8 cellular contexts compared by ENCODE assay signal in the genomic region with DNA sequence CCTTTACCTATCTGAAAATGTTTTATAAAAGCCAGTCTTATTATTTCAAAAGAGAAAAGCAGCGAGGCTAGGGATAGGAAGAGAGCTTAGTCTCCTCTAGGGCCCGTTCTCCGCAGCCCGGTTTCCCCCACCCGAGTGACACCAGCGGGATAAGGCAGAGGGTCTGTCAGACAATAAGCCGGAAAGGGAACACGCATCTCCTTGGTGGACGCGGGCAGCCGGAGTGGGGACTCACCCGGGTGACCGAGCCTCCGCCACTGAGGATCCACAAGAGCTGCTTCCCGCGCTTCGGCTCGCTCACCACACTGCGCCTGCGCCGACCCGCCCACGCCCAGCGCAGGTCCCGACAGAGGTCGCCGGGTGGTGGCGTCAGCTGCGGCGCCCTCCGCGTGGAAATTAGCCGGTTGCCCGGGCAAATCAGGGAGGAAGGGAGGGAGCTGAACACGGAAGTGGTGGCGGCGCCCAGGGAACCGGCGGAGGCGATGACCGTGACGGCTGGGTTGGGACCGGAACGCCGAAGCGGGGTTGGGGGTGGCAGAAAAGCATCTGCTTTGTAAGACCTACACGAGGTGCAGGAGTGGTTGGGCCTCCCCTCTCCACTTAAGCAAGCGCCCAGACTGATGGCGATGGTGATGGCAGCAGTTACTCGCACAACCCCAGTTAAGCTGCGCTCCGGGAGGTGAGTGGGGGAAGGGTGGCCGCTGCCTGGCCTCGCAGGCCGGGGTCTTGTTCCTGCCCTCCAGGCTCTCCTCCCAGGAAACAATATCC. TPM values are rescaled to one million over a fixed set of nuclear protein-coding genes. Genes with fewer than 3 reads are reported as not detected.
A peak's percentile ranks its signal among the peaks of the same experiment; 100 is the strongest.
DNase-seq lines count a peak whose midpoint lies in the region; ATAC-seq and TF ChIP-seq lines count a peak whose summit lies in the region.

A gene with protein sequence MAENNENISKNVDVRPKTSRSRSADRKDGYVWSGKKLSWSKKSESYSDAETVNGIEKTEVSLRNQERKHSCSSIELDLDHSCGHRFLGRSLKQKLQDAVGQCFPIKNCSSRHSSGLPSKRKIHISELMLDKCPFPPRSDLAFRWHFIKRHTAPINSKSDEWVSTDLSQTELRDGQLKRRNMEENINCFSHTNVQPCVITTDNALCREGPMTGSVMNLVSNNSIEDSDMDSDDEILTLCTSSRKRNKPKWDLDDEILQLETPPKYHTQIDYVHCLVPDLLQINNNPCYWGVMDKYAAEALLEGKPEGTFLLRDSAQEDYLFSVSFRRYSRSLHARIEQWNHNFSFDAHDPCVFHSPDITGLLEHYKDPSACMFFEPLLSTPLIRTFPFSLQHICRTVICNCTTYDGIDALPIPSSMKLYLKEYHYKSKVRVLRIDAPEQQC (plus strand): TSS at position 444 of the 768 bp plus-strand sequence. CDS start 15,806 bp downstream, outside the sequence.
WDHD1 (minus strand) TSS at position 307 of the 768 bp plus-strand sequence. CDS start 312 bp downstream, outside the sequence.

- H3K9me2 ChIP-seq in Loucy (replicated peaks; ENCODE audit: low read depth, low read length), result no peaks in the 10 kb centered on the region

- 0 out of 2 replicates have a peak, but pooled peaks cover 1% of the 10 kb centered on the region for H3K36me3 ChIP-seq in H7 (replicated peaks; ENCODE audit: control insufficient read depth, insufficient read depth, low read length)
- H3K36me3 ChIP-seq in Loucy (ENCODE audit: insufficient read depth, low read length), result no peaks in the 10 kb centered on the region
- H3K36me3 ChIP-seq in RWPE2 (ENCODE audit: low read depth), result peaks cover 44% of the 10 kb centered on the region

- peaks cover 45% of the 10 kb centered on the region for H3K36me3 Mint-ChIP-seq in activated T-helper 2 cell treated with anti-CD3 and anti-CD28 coated beads, Interferon-gamma antibody, Interleukin-2, Interleukin-4, amounts not matched to agents 10 μg/mL and 5 μg/mL and 100 μg/mL, durations not matched to agents 14 hours and 24 hours and 36 hours (ENCODE audit: low read depth)
- H3K36me3 Mint-ChIP-seq in natural killer cell, result no peaks in the 10 kb centered on the region

- DNase-seq in G401 (ENCODE audit: low spot score) (peak; percentile 92), H7 (peak; percentile 93), RWPE2 (ENCODE audit: low spot score) (peak; percentile 96), fibroblast of peridontal ligament (ENCODE audit: extremely low read depth) (peak; percentile 84), natural killer cell (peak; percentile 96)
- DNase-seq in activated T-helper 2 cell treated with anti-CD3 and anti-CD28 coated beads, Interferon-gamma antibody, Interleukin-2, Interleukin-4, amounts not matched to agents 10 μg/mL and 5 μg/mL and 100 μg/mL, durations not matched to agents 14 hours and 24 hours and 36 hours (ENCODE audit: low spot score), result peak; percentile 98
- peak; percentile 91 to 95 (median 94) for DNase-seq in stimulated activated naive CD4-positive, alpha-beta T cell (lab: John Stamatoyannopoulos, UW)

- peak within 1 kb of the TSS; percentile 92 for H2AFZ ChIP-seq in Loucy (ENCODE audit: low read length)

- H3K9me3 ChIP-seq in Loucy (ENCODE audit: insufficient read depth, low read depth, low read length), result no peaks in the 10 kb centered on the region
- no peaks in the 10 kb centered on the region for H3K9me3 ChIP-seq in RWPE2 (ENCODE audit: severe bottlenecking)

- peaks cover 48% of the 10 kb centered on the region for H3K4me1 Mint-ChIP-seq in activated T-helper 2 cell treated with anti-CD3 and anti-CD28 coated beads, Interferon-gamma antibody, Interleukin-2, Interleukin-4, amounts not matched to agents 10 μg/mL and 5 μg/mL and 100 μg/mL, durations not matched to agents 14 hours and 24 hours and 36 hours (ENCODE audit: low read depth)
- H3K4me1 Mint-ChIP-seq in natural killer cell, result peaks cover 32 to 36% of the 10 kb centered on the region in 2 donors

- in situ Hi-C loops in G401 (cut with HindIII; ENCODE audit: low sequenced_read_pairs), result no loop called here

- TF ChIP-seq CTCF in Loucy (conservative IDR thresholded peaks at IDR 0.05; ENCODE audit: low read length), result no peak
- peak; percentile 6 for TF ChIP-seq CTCF in RWPE2 (IDR thresholded peaks at IDR 0.05; ENCODE audit: poor library complexity, severe bottlenecking)
- no peak for TF ChIP-seq CTCF in natural killer cell (IDR thresholded peaks at IDR 0.05)

- ATAC-seq in RWPE2 (ENCODE audit: low read depth) (peak; percentile 88), natural killer cell (peak; percentile 92 to 97 (median 94))

- H3K4me3 Mint-ChIP-seq in activated T-helper 2 cell treated with anti-CD3 and anti-CD28 coated beads, Interferon-gamma antibody, Interleukin-2, Interleukin-4, amounts not matched to agents 10 μg/mL and 5 μg/mL and 100 μg/mL, durations not matched to agents 14 hours and 24 hours and 36 hours (ENCODE audit: low read depth), result peak within 1 kb of the TSS; percentile 94
- H3K4me3 Mint-ChIP-seq in natural killer cell, result peak within 1 kb of the TSS; percentile 94

- peak within 1 kb of the TSS; percentile 88 for H3K4me3 ChIP-seq in H7 (ENCODE audit: insufficient read depth, low read depth, low read length)
- H3K4me3 ChIP-seq in Loucy (ENCODE audit: low read length, poor library complexity, severe bottlenecking), result peak within 1 kb of the TSS; percentile 98
- peak within 1 kb of the TSS; percentile 67 for H3K4me3 ChIP-seq in RWPE2 (ENCODE audit: severe bottlenecking)

- H3K4me2 ChIP-seq in Loucy (ENCODE audit: low read depth, low read length, poor library complexity, severe bottlenecking), result peak within 1 kb of the TSS; percentile 90

- peak within 1 kb of the TSS; percentile 57 for H3K27ac ChIP-seq in RWPE2 (ENCODE audit: poor library complexity, severe bottlenecking)

- peak within 1 kb of the TSS; percentile 96 for H3K9ac ChIP-seq in Loucy (ENCODE audit: low read depth, low read length, poor library complexity, severe bottlenecking)

- H3K27ac Mint-ChIP-seq in activated T-helper 2 cell treated with anti-CD3 and anti-CD28 coated beads, Interferon-gamma antibody, Interleukin-2, Interleukin-4, amounts not matched to agents 10 μg/mL and 5 μg/mL and 100 μg/mL, durations not matched to agents 14 hours and 24 hours and 36 hours, result peak within 1 kb of the TSS; percentile 90
- peak within 1 kb of the TSS; percentile 92 to 93 for H3K27ac Mint-ChIP-seq in natural killer cell

- H3K4me1 ChIP-seq in Loucy (ENCODE audit: insufficient read depth, low read length, poor library complexity, severe bottlenecking), result peaks cover 58% of the 10 kb centered on the region
- peaks cover 26% of the 10 kb centered on the region for H3K4me1 ChIP-seq in RWPE2 (ENCODE audit: insufficient read depth, poor library complexity, severe bottlenecking)

- peaks cover 60% of the 10 kb centered on the region for H4K20me1 ChIP-seq in Loucy (ENCODE audit: insufficient read depth, low read length, poor library complexity, severe bottlenecking)

- intact Hi-C loops in activated T-helper 2 cell treated with anti-CD3 and anti-CD28 coated beads, Interferon-gamma antibody, Interleukin-2, Interleukin-4, amounts not matched to agents 10 μg/mL and 5 μg/mL and 100 μg/mL, durations not matched to agents 14 hours and 24 hours and 36 hours (cut with micrococcal nuclease), result loop anchor here (1.0 to 5.0 kb wide), 2 partner anchors 24 to 125 kb away; partner anchors contain the start of genes GCH1 and MAPK1IP1L
- intact Hi-C loops in natural killer cell (cut with micrococcal nuclease), result loop anchor here (1.0 to 10.0 kb wide), 2 partner anchors 24 to 122 kb away; partner anchors contain the start of genes GCH1 and MAPK1IP1L

- no peaks in the 10 kb centered on the region for H3K9me3 Mint-ChIP-seq in activated T-helper 2 cell treated with anti-CD3 and anti-CD28 coated beads, Interferon-gamma antibody, Interleukin-2, Interleukin-4, amounts not matched to agents 10 μg/mL and 5 μg/mL and 100 μg/mL, durations not matched to agents 14 hours and 24 hours and 36 hours
- no peaks in the 10 kb centered on the region for H3K9me3 Mint-ChIP-seq in natural killer cell

- no peaks in the 10 kb centered on the region for H3K27me3 Mint-ChIP-seq in activated T-helper 2 cell treated with anti-CD3 and anti-CD28 coated beads, Interferon-gamma antibody, Interleukin-2, Interleukin-4, amounts not matched to agents 10 μg/mL and 5 μg/mL and 100 μg/mL, durations not matched to agents 14 hours and 24 hours and 36 hours (ENCODE audit: low read depth)
- H3K27me3 Mint-ChIP-seq in natural killer cell (ENCODE audit: low read depth in 2 of 2), result no peaks in the 10 kb centered on the region

- peaks cover 89% of the 10 kb centered on the region for H3K79me2 ChIP-seq in Loucy (ENCODE audit: insufficient read depth, low read length)

- no peaks in the 10 kb centered on the region for H3F3A ChIP-seq in Loucy (ENCODE audit: low read depth)

- no peaks in the 10 kb centered on the region for H3K27me3 ChIP-seq in H7 (ENCODE audit: control insufficient read depth, insufficient read depth, low read length)
- H3K27me3 ChIP-seq in Loucy (ENCODE audit: insufficient read depth, low read length, poor library complexity, severe bottlenecking), result no peaks in the 10 kb centered on the region
- H3K27me3 ChIP-seq in RWPE2 (ENCODE audit: insufficient read depth, poor library complexity, severe bottlenecking), result no peaks in the 10 kb centered on the region

RNA-seq across cellular contexts. Expression of the first gene that starts in this region (rescaled TPM):
- 8.0 and 12.8 TPM in 2 replicates for total RNA-seq in G401 (2014; rRNA removed; shearing (Covaris generic))
- total RNA-seq in H7 (2014; rRNA removed; shearing (Covaris generic)), result 7.7 and 9.8 TPM in 2 replicates
- 35.1 and 37.4 TPM in 2 replicates for total RNA-seq in activated T-helper 2 cell treated with anti-CD3 and anti-CD28 coated beads, Interferon-gamma antibody, Interleukin-2, Interleukin-4, amounts not matched to agents 10 μg/mL and 5 μg/mL and 100 μg/mL, durations not matched to agents 14 hours and 24 hours and 36 hours
- total RNA-seq in natural killer cell, result 10 to 100 TPM; 17.6 to 21.9 (median 21.9) TPM

RNA-seq across cellular contexts. Expression of gene WDHD1, which starts in this region (rescaled TPM):
- 14.8 and 20.7 TPM in 2 replicates for total RNA-seq in G401 (2014; rRNA removed; shearing (Covaris generic))
- 39.4 and 70.4 TPM in 2 replicates for total RNA-seq in H7 (2014; rRNA removed; shearing (Covaris generic))
- 50.3 and 51.3 TPM in 2 replicates for total RNA-seq in activated T-helper 2 cell treated with anti-CD3 and anti-CD28 coated beads, Interferon-gamma antibody, Interleukin-2, Interleukin-4, amounts not matched to agents 10 μg/mL and 5 μg/mL and 100 μg/mL, durations not matched to agents 14 hours and 24 hours and 36 hours
- 1 to 10 TPM; 4.5 to 5.4 (median 5.3) TPM for total RNA-seq in natural killer cell

Comparison
In these comparisons a context has a peak if more than half of its experiments do, and no peak if none do; other contexts are left out.
1. Peak in every context shown above with its lines: DNase-seq, ATAC-seq, H3K4me3 ChIP-seq and H3K27ac ChIP-seq.